ENCODE assay signal across 17 cellular contexts in the genomic region with DNA sequence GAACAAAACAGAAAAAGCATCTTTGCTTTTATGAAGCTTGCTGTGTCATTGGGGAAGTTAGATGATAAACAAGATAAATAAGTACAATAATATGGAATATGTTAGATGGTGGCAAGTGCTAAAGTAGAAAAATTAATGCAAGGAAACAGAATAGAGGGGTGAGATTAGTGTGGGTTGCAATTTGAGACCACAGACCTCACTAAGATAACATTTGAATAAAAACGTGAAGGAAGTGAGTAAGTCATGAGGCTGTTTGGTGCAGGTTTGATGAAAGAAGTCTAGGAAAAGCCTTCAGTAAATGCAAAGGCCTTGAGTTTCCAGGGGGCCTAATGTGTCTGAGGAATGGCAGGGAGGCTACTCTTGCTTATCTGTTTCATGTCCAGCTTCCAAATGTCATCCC.
A peak's percentile ranks its signal among the peaks of the same experiment; 100 is the strongest.
DNase-seq lines count a peak whose midpoint lies in the region; ATAC-seq and TF ChIP-seq lines count a peak whose summit lies in the region.
"Had no signal": no experiment of that assay in that cellular context is flagged by ENCODE, and none has a peak within 500 bp of the region (broad histone marks: within the 10 kb centered on the region; RNA-seq: fewer than 3 reads in every experiment).

No MANE protein-coding gene starts in this region.

- peak overlapping the region; percentile 1; the same call in 1 of the 2 replicates for H3K4me2 ChIP-seq in SK-N-SH
- H3K4me2 ChIP-seq: A549 had no signal

- H3K9me2 ChIP-seq in SK-N-SH = no peaks in the 10 kb centered on the region

- no peaks in the 10 kb centered on the region for H3K79me2 ChIP-seq in SK-N-SH (ENCODE audit: insufficient read depth)

- no peaks in the 10 kb centered on the region for H3K27me3 ChIP-seq in SK-N-SH (ENCODE audit: insufficient read depth)

- POLR2A ChIA-PET in SK-N-SH (lab: Yijun Ruan, JAX) = no interaction called here

- no peaks in the 10 kb centered on the region for H3K27me3 Mint-ChIP-seq in effector memory CD8-positive, alpha-beta T cell
- no peaks in the 10 kb centered on the region for H3K27me3 Mint-ChIP-seq in natural killer cell (ENCODE audit: low read depth in 2 of 2)
- H3K27me3 Mint-ChIP-seq: CD4-positive, alpha-beta memory T cell had no signal

- DNase-seq in SK-N-SH (no peak), HT1080 (ENCODE audit: low read depth) (peak; percentile 29), natural killer cell (no peak)
- no peak for DNase-seq in effector memory CD8-positive, alpha-beta T cell
- no peak for DNase-seq in effector CD8-positive, alpha-beta T cell (lab: John Stamatoyannopoulos, UW)
- DNase-seq: AML-193; Calu3; CD4-positive, alpha-beta memory T cell; DMS79 treated with DMSO at 0.1 percent for 48 hours; GF-D8; H9 had no signal

- TF ChIP-seq RAD21 in SK-N-SH (IDR thresholded peaks at IDR 0.05; ENCODE audit: low read length) = no peak

- peaks cover 10% of the 10 kb centered on the region; the same call in 1 of the 2 replicates for H3K9me3 ChIP-seq in SK-N-SH
- H3K9me3 ChIP-seq: A549 had no signal

- H4K20me1 ChIP-seq in SK-N-SH (ENCODE audit: insufficient read depth) = no peaks in the 10 kb centered on the region

- CTCF ChIA-PET in SK-N-SH (lab: Yijun Ruan, JAX) = no interaction called here

- TF ChIP-seq CTCF in SK-N-SH (IDR thresholded peaks at IDR 0.05) = no peak
- TF ChIP-seq CTCF in natural killer cell (IDR thresholded peaks at IDR 0.05) = no peak

- 18% methylated on average over 1 of the region's 1 CpG for WGBS in SK-N-SH (ENCODE audit: low lambda C conversion rate)

- intact Hi-C loops in natural killer cell (cut with micrococcal nuclease) = loop anchor here (2.0 to 5.0 kb wide), 2 partner anchors 15 to 64 kb away; no protein-coding TSS in a partner anchor

- H3K9me3 Mint-ChIP-seq in effector memory CD8-positive, alpha-beta T cell = peaks cover 3 to 16% of the 10 kb centered on the region in 2 donors
- H3K9me3 Mint-ChIP-seq in natural killer cell = peaks cover 4 to 18% of the 10 kb centered on the region in 2 donors

- ATAC-seq in SK-N-SH treated with all-trans-retinoic acid at 6 μM for 48 hours (no peak), natural killer cell (peak; percentile 54 to 71 (median 58)), HG03460 (IDR thresholded peaks at IDR 0.05; ENCODE audit: unreplicated experiment) (no peak), GM18498 (IDR thresholded peaks at IDR 0.05; ENCODE audit: unreplicated experiment) (no peak)
- peak; percentile 77 for ATAC-seq in effector memory CD8-positive, alpha-beta T cell (replicated peaks)
- ATAC-seq: A549 had no signal

- no peak overlapping the region for H3K9ac ChIP-seq in SK-N-SH

- TF ChIP-seq EP300 in SK-N-SH (IDR thresholded peaks at IDR 0.05; ENCODE audit: borderline replicate concordance in 1 of 2, low read depth in 1 of 2, low read length in 1 of 2) = no peak

- no peak overlapping the region for H3K4me3 ChIP-seq in SK-N-SH (ENCODE audit: low read depth in 2 of 2, low read length in 1 of 2)
- H3K4me3 ChIP-seq: A549 had no signal

- peak overlapping the region; percentile 44 to 47 for H3K27ac Mint-ChIP-seq in effector memory CD8-positive, alpha-beta T cell
- peak overlapping the region; percentile 71 to 85 for H3K27ac Mint-ChIP-seq in natural killer cell
- H3K27ac Mint-ChIP-seq: H9 had no signal

- peaks cover 16% of the 10 kb centered on the region for H3F3A ChIP-seq in SK-N-SH (replicated peaks; ENCODE audit: insufficient read depth)

- no peak overlapping the region for H2AFZ ChIP-seq in SK-N-SH (ENCODE audit: low read depth)

- H3K4me1 Mint-ChIP-seq in effector memory CD8-positive, alpha-beta T cell (ENCODE audit: low read depth in 2 of 2) = peaks cover 21 to 26% of the 10 kb centered on the region in 2 donors
- peaks cover 27 to 35% of the 10 kb centered on the region in 2 donors for H3K4me1 Mint-ChIP-seq in natural killer cell

- no peaks in the 10 kb centered on the region for H3K36me3 ChIP-seq in SK-N-SH (replicated peaks in 1 of 2; ENCODE audit: control insufficient read depth in 1 of 2, insufficient read depth in 2 of 2, low read length in 1 of 2)

- H3K4me3 Mint-ChIP-seq in effector memory CD8-positive, alpha-beta T cell = peak overlapping the region; percentile 2 to 45
- peak overlapping the region; percentile 21 for H3K4me3 Mint-ChIP-seq in natural killer cell
- H3K4me3 Mint-ChIP-seq: H9 had no signal

- no peaks in the 10 kb centered on the region; a peak in 1 of 4 replicates for H3K4me1 ChIP-seq in SK-N-SH (ENCODE audit: control insufficient read depth in 1 of 2, insufficient read depth in 2 of 2, low read depth in 1 of 2, low read length in 1 of 2)
- H3K4me1 ChIP-seq: A549 had no signal

- H3K36me3 Mint-ChIP-seq in effector memory CD8-positive, alpha-beta T cell (ENCODE audit: insufficient read depth) = no peaks in the 10 kb centered on the region
- H3K36me3 Mint-ChIP-seq in natural killer cell = peaks cover 24% of the 10 kb centered on the region

- H3K27ac ChIP-seq in SK-N-SH (ENCODE audit: low read depth in 2 of 2, low read length in 1 of 2) = peak overlapping the region in 1 of 2 experiments; percentile 37; a peak in 2 of 4 replicates
- H3K27ac ChIP-seq: 22Rv1, A549, C4-2B had no signal

TF ChIP-seq in SK-N-SH, 30 proteins besides CTCF, POLR2A, EP300 and RAD21 (continues in another document):
- TF ChIP-seq USF1 (IDR thresholded peaks at IDR 0.05; ENCODE audit: borderline replicate concordance, low read depth) (no peak), NRF1 (IDR thresholded peaks at IDR 0.05; ENCODE audit: low read depth, low read length) (no peak), SMC3 (IDR thresholded peaks at IDR 0.05; ENCODE audit: low read depth, low read length) (no peak), GABPA (IDR thresholded peaks at IDR 0.05; ENCODE audit: low read depth) (no peak)
- TF ChIP-seq, protein P1, sequence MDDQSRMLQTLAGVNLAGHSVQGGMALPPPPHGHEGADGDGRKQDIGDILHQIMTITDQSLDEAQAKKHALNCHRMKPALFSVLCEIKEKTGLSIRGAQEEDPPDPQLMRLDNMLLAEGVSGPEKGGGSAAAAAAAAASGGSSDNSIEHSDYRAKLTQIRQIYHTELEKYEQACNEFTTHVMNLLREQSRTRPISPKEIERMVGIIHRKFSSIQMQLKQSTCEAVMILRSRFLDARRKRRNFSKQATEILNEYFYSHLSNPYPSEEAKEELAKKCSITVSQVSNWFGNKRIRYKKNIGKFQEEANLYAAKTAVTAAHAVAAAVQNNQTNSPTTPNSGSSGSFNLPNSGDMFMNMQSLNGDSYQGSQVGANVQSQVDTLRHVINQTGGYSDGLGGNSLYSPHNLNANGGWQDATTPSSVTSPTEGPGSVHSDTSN (IDR thresholded peaks at IDR 0.05) = no peak

TF ChIP-seq in SK-N-SH treated with all-trans-retinoic acid at 6 μM for 48 hours, 23 proteins besides CTCF, POLR2A, EP300 and RAD21 (continues in another document):
- TF ChIP-seq CSRNP3 (CRISPR knock-in tag; IDR thresholded peaks at IDR 0.05) (no peak), POU6F1 (CRISPR knock-in tag; IDR thresholded peaks at IDR 0.05; ENCODE audit: borderline replicate concordance, low read depth) (no peak), RARB (CRISPR knock-in tag; IDR thresholded peaks at IDR 0.05) (no peak), ZFP3 (CRISPR knock-in tag; IDR thresholded peaks at IDR 0.05) (no peak), ISL1 (CRISPR knock-in tag; IDR thresholded peaks at IDR 0.05) (no peak), SNAI2 (CRISPR knock-in tag; IDR thresholded peaks at IDR 0.05) (no peak), GLIS3 (CRISPR knock-in tag; IDR thresholded peaks at IDR 0.05) (no peak), PPARA (CRISPR knock-in tag; IDR thresholded peaks at IDR 0.05; ENCODE audit: borderline replicate concordance) (no peak)

Comparison
In these comparisons a context has a peak if more than half of its experiments do, and no peak if none do; other contexts are left out.
1. ATAC-seq: peak in effector memory CD8-positive, alpha-beta T cell (single experiment) and natural killer cell (3 of 3); none in SK-N-SH treated with all-trans-retinoic acid at 6 μM for 48 hours (single experiment), HG03460 (single experiment) and GM18498 (single experiment).